Comparison of ENCODE assay signal across 18 cellular contexts in genomic region chr12:26128180-26128579, GRCh38. TPM values are rescaled to one million over a fixed set of nuclear protein-coding genes. Genes with fewer than 3 reads are reported as not detected.
DNase-seq lines count a peak whose midpoint lies in the region; ATAC-seq and TF ChIP-seq lines count a peak whose summit lies in the region.
"Had no signal": no experiment of that assay in that cellular context is flagged by ENCODE, and none has a peak within 500 bp of the region (broad histone marks: within the 10 kb centered on the region; RNA-seq: fewer than 3 reads in every experiment).

No MANE protein-coding gene starts in this region.

- no peak for TF ChIP-seq EP300 in suprapubic skin (IDR thresholded peaks at IDR 0.05)

- peaks cover 39% of the 10 kb centered on the region for H3K4me1 ChIP-seq in suprapubic skin

- ATAC-seq in activated CD8-positive, alpha-beta T cell treated with anti-CD3 and anti-CD28 coated beads, Interleukin-2, amount 10 ng/mL, durations not matched to agents 7 days and 5 days = no peak
- ATAC-seq: HCT116, T-cell had no signal

- peaks cover 25% of the 10 kb centered on the region for H3K4me1 Mint-ChIP-seq in activated CD8-positive, alpha-beta T cell treated with anti-CD3 and anti-CD28 coated beads, Interleukin-2, amount 10 ng/mL, durations not matched to agents 7 days and 5 days (ENCODE audit: low read depth)

- peaks cover 79% of the 10 kb centered on the region for H3K27me3 Mint-ChIP-seq in activated CD8-positive, alpha-beta T cell treated with anti-CD3 and anti-CD28 coated beads, Interleukin-2, amount 10 ng/mL, durations not matched to agents 7 days and 5 days (ENCODE audit: low read depth)

- no peak overlapping the region for H3K27ac Mint-ChIP-seq in activated CD8-positive, alpha-beta T cell treated with anti-CD3 and anti-CD28 coated beads, Interleukin-2, amount 10 ng/mL, durations not matched to agents 7 days and 5 days
- H3K27ac Mint-ChIP-seq: T-cell had no signal

- CTCF ChIA-PET in activated CD8-positive, alpha-beta T cell treated with anti-CD3 and anti-CD28 coated beads, Interleukin-2, amount 10 ng/mL, durations not matched to agents 7 days and 5 days (lab: Charles Lee) = interaction anchor here (0.5 to 1.0 kb wide), 3 partner anchors 9 to 296 kb away, joined by 3 to 4 read pairs (median 3); no protein-coding TSS in a partner anchor

- no peaks in the 10 kb centered on the region for H3K9me3 ChIP-seq in suprapubic skin
- H3K9me3 ChIP-seq: BLaER1 treated with 17β-estradiol and CSF1 and Interleukin-3, amounts not matched to agents 10 nM and 100 nM; SJCRH30 had no signal

- POLR2A ChIA-PET in activated CD8-positive, alpha-beta T cell treated with anti-CD3 and anti-CD28 coated beads, Interleukin-2, amount 10 ng/mL, durations not matched to agents 7 days and 5 days (lab: Charles Lee) = no interaction called here

- H3K36me3 ChIP-seq in H7 (replicated peaks; ENCODE audit: control insufficient read depth, insufficient read depth, low read length) (no peaks in the 10 kb centered on the region), suprapubic skin (no peaks in the 10 kb centered on the region)
- H3K36me3 ChIP-seq: BLaER1 treated with 17β-estradiol and CSF1 and Interleukin-3, amounts not matched to agents 10 nM and 100 nM; SJCRH30 had no signal

- no peak overlapping the region for H3K4me3 ChIP-seq in H7 (ENCODE audit: insufficient read depth, low read depth, low read length)
- H3K4me3 ChIP-seq in suprapubic skin = no peak overlapping the region
- H3K4me3 ChIP-seq: BLaER1 treated with 17β-estradiol and CSF1 and Interleukin-3, amounts not matched to agents 10 nM and 100 nM; SJCRH30 had no signal

- H3K27me3 ChIP-seq in H7 (ENCODE audit: control insufficient read depth, insufficient read depth, low read length) (peaks cover 60% of the 10 kb centered on the region), suprapubic skin (no peaks in the 10 kb centered on the region)

- no peak overlapping the region for H3K27ac ChIP-seq in suprapubic skin
- H3K27ac ChIP-seq: BLaER1 treated with 17β-estradiol and CSF1 and Interleukin-3, amounts not matched to agents 10 nM and 100 nM; SJCRH30 had no signal

- no peak for TF ChIP-seq POLR2A in suprapubic skin (IDR thresholded peaks at IDR 0.05)

- no peaks in the 10 kb centered on the region for H3K9me3 Mint-ChIP-seq in activated CD8-positive, alpha-beta T cell treated with anti-CD3 and anti-CD28 coated beads, Interleukin-2, amount 10 ng/mL, durations not matched to agents 7 days and 5 days (ENCODE audit: insufficient read depth)
- H3K9me3 Mint-ChIP-seq: T-cell had no signal

- no peak for TF ChIP-seq CTCF in suprapubic skin (IDR thresholded peaks at IDR 0.05)

- H3K4me3 Mint-ChIP-seq in activated CD8-positive, alpha-beta T cell treated with anti-CD3 and anti-CD28 coated beads, Interleukin-2, amount 10 ng/mL, durations not matched to agents 7 days and 5 days = no peak overlapping the region

- H3K36me3 Mint-ChIP-seq in activated CD8-positive, alpha-beta T cell treated with anti-CD3 and anti-CD28 coated beads, Interleukin-2, amount 10 ng/mL, durations not matched to agents 7 days and 5 days (ENCODE audit: low read depth) = no peaks in the 10 kb centered on the region
- H3K36me3 Mint-ChIP-seq: T-cell had no signal

- DNase-seq in EH (ENCODE audit: low read depth) = peak; percentile 55
- peak; percentile 47 for DNase-seq in HT-29 (ENCODE audit: low spot score)
- DNase-seq in SW480 (ENCODE audit: low spot score) = peak; percentile 36
- peak; percentile 13 for DNase-seq in kidney glomerular epithelial cell (lab: John Stamatoyannopoulos, UW)
- no peak for DNase-seq in inferior parietal cortex (ENCODE audit: extremely low spot score)
- DNase-seq in H7 = no peak
- no peak for DNase-seq in activated CD8-positive, alpha-beta T cell treated with anti-CD3 and anti-CD28 coated beads, Interleukin-2, amount 10 ng/mL, durations not matched to agents 7 days and 5 days
- no peak for DNase-seq in suprapubic skin (ENCODE audit: low spot score in 2 of 2)
- DNase-seq: DMS153, NCI-H1417, NCI-H1930, NCI-H2171 treated with DMSO at 0.1 percent for 48 hours, NCI-H524, RPMI8226, SJCRH30, T-cell had no signal

RNA-seq across cellular contexts. Expression of gene BHLHE41, which starts 3.3 kb away (rescaled TPM):
- 79.8 and 82.7 TPM in 2 replicates for total RNA-seq in HT-29 (2014; rRNA removed; shearing (Covaris generic))
- total RNA-seq in H7 (2014; rRNA removed; shearing (Covaris generic)) = 0.14 and 0.33 TPM in 2 replicates
- not detected for total RNA-seq in activated CD8-positive, alpha-beta T cell treated with anti-CD3 and anti-CD28 coated beads, Interleukin-2, amount 10 ng/mL, durations not matched to agents 7 days and 5 days
- 1 to 10 TPM; 2.5 to 7.2 (median 5.6) TPM for total RNA-seq in suprapubic skin

Comparison
In these comparisons a context has a peak if more than half of its experiments do, and no peak if none do; other contexts are left out.
1. DNase-seq: peak in EH (single experiment), HT-29 (single experiment), SW480 (single experiment) and kidney glomerular epithelial cell (single experiment); none in inferior parietal cortex (single experiment), H7 (single experiment), activated CD8-positive, alpha-beta T cell treated with anti-CD3 and anti-CD28 coated beads, Interleukin-2, amount 10 ng/mL, durations not matched to agents 7 days and 5 days (single experiment) and suprapubic skin (0 of 2).